Comparison of ENCODE assay signal across 9 cellular contexts in the genomic region with DNA sequence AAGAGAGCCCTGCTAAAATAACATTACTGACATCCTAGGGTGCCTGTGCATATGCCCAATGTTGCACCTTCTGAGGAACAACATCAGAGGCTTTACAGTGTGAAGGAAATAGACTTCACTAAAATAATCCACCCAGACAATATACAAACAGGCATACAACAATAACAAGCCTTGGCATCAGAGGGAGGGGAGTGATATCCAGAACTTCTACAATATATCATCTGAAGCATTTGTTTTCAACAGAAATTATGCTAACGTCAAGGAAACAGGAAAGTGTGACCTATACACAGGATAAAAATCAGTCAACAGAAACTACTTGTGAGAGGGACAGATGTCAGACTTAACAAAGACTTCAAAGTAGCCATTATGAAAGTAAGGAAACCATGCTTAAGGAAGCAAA.
"Had no signal": no experiment of that assay in that cellular context is flagged by ENCODE, and none has a peak within 500 bp of the region (broad histone marks: within the 10 kb centered on the region; RNA-seq: fewer than 3 reads in every experiment).

No MANE protein-coding gene starts in this region.

- FAIRE-seq: H1, H54, HTR-8/SVneo, K562 had no signal

- H2AFZ ChIP-seq: GM23338 had no signal

- H3K4me2 ChIP-seq: GM23338 had no signal

- DNase-seq: H9, HCEC 1CT, IMR-90, KG1 had no signal

- H3K4me3 ChIP-seq: GM23338, K562 had no signal

- ATAC-seq: GM23338, K562 had no signal
